ENCODE assay signal across 8 cellular contexts in genomic region chr16:28187595-28188004, GRCh38. TPM values are rescaled to one million over a fixed set of nuclear protein-coding genes. Genes with fewer than 3 reads are reported as not detected.
DNase-seq lines count a peak whose midpoint lies in the region; ATAC-seq and TF ChIP-seq lines count a peak whose summit lies in the region.

No MANE protein-coding gene starts in this region.

- no peaks in the 10 kb centered on the region for H3K27me3 Mint-ChIP-seq in CD4-positive, alpha-beta memory T cell
- H3K27me3 Mint-ChIP-seq in dendritic cell treated with granulocyte-macrophage colony-stimulating factor and Interleukin-4, amounts not matched to agents 40 ng/mL and 50 ng/mL, for 4 days = no peaks in the 10 kb centered on the region
- H3K27me3 Mint-ChIP-seq in progenitor cell of endocrine pancreas = no peaks in the 10 kb centered on the region

- peak overlapping the region; percentile 90 to 98 (median 93) for H3K27ac Mint-ChIP-seq in CD4-positive, alpha-beta memory T cell
- H3K27ac Mint-ChIP-seq in dendritic cell treated with granulocyte-macrophage colony-stimulating factor and Interleukin-4, amounts not matched to agents 40 ng/mL and 50 ng/mL, for 4 days = peak overlapping the region; percentile 93
- H3K27ac Mint-ChIP-seq in progenitor cell of endocrine pancreas = no peak overlapping the region

- peak in 3 of 5 donors; percentile 31 to 69 (median 42) for DNase-seq in CD4-positive, alpha-beta memory T cell
- DNase-seq in progenitor cell of endocrine pancreas (ENCODE audit: low spot score, unreplicated experiment) = no peak
- no peak for DNase-seq in Ammon's horn (ENCODE audit: low spot score)
- DNase-seq in UCSD-AML1 (lab: John Stamatoyannopoulos, UW; ENCODE audit: unreplicated experiment) = no peak

- intact Hi-C loops in CD4-positive, alpha-beta memory T cell (cut with micrococcal nuclease) = loop anchor here (1.0 kb wide), 1 partner anchor 46 kb away; no protein-coding TSS in a partner anchor
- intact Hi-C loops in dendritic cell treated with granulocyte-macrophage colony-stimulating factor and Interleukin-4, amounts not matched to agents 40 ng/mL and 50 ng/mL, for 4 days (cut with micrococcal nuclease) = no loop called here

- no peaks in the 10 kb centered on the region for H3K27me3 ChIP-seq in CD4-positive, alpha-beta memory T cell (ENCODE audit: insufficient read depth, low read length)

- peak overlapping the region; percentile 35 to 47 for H3K4me3 ChIP-seq in CD4-positive, alpha-beta memory T cell (ENCODE audit: low read length in 2 of 2)

- no peaks in the 10 kb centered on the region for H3K36me3 ChIP-seq in CD4-positive, alpha-beta memory T cell (ENCODE audit: insufficient read depth, low read length)

- peak overlapping the region; percentile 60 to 84 (median 79) for H3K4me3 Mint-ChIP-seq in CD4-positive, alpha-beta memory T cell
- H3K4me3 Mint-ChIP-seq in dendritic cell treated with granulocyte-macrophage colony-stimulating factor and Interleukin-4, amounts not matched to agents 40 ng/mL and 50 ng/mL, for 4 days = no peak overlapping the region
- no peak overlapping the region for H3K4me3 Mint-ChIP-seq in progenitor cell of endocrine pancreas (ENCODE audit: low read depth)

- H3K9me3 ChIP-seq in CD4-positive, alpha-beta memory T cell (ENCODE audit: control insufficient read depth in 1 of 2, low read length in 2 of 2) = no peaks in the 10 kb centered on the region

- H3K27ac ChIP-seq in CD4-positive, alpha-beta memory T cell (ENCODE audit: low read depth, low read length) = peak overlapping the region; percentile 50

- peaks cover 16 to 29% of the 10 kb centered on the region in 2 donors for H3K36me3 Mint-ChIP-seq in CD4-positive, alpha-beta memory T cell
- H3K36me3 Mint-ChIP-seq in dendritic cell treated with granulocyte-macrophage colony-stimulating factor and Interleukin-4, amounts not matched to agents 40 ng/mL and 50 ng/mL, for 4 days (ENCODE audit: low read depth) = peaks cover 38% of the 10 kb centered on the region
- peaks cover 5% of the 10 kb centered on the region for H3K36me3 Mint-ChIP-seq in progenitor cell of endocrine pancreas (ENCODE audit: insufficient read depth)

- TF ChIP-seq CTCF in progenitor cell of endocrine pancreas (IDR thresholded peaks at IDR 0.05; ENCODE audit: unreplicated experiment) = no peak

- ATAC-seq in GM21360 (IDR thresholded peaks at IDR 0.05; ENCODE audit: unreplicated experiment) = peak; percentile 43
- peak; percentile 34 for ATAC-seq in HG03565 (IDR thresholded peaks at IDR 0.05; ENCODE audit: unreplicated experiment)
- no peak for ATAC-seq in GM19455 (IDR thresholded peaks at IDR 0.05; ENCODE audit: unreplicated experiment)

- H3K4me1 ChIP-seq in CD4-positive, alpha-beta memory T cell (ENCODE audit: insufficient read depth, low read length) = peaks cover 97% of the 10 kb centered on the region

- peaks cover 75 to 97% (median 87%) of the 10 kb centered on the region in 4 donors for H3K4me1 Mint-ChIP-seq in CD4-positive, alpha-beta memory T cell
- peaks cover 76% of the 10 kb centered on the region for H3K4me1 Mint-ChIP-seq in dendritic cell treated with granulocyte-macrophage colony-stimulating factor and Interleukin-4, amounts not matched to agents 40 ng/mL and 50 ng/mL, for 4 days (ENCODE audit: low read depth)
- peaks cover 19% of the 10 kb centered on the region for H3K4me1 Mint-ChIP-seq in progenitor cell of endocrine pancreas (ENCODE audit: low read depth)

- POLR2A ChIA-PET in CD4-positive, alpha-beta memory T cell (lab: Charles Lee; ENCODE audit: partially characterized antibody) = interaction anchor here (0.6 to 12.7 kb wide), 10 partner anchors 9 to 51 kb away, joined by 3 to 229 read pairs (median 6); partner anchors contain the start of gene XPO6

- H3K9me3 Mint-ChIP-seq in CD4-positive, alpha-beta memory T cell = no peaks in the 10 kb centered on the region
- no peaks in the 10 kb centered on the region for H3K9me3 Mint-ChIP-seq in dendritic cell treated with granulocyte-macrophage colony-stimulating factor and Interleukin-4, amounts not matched to agents 40 ng/mL and 50 ng/mL, for 4 days
- H3K9me3 Mint-ChIP-seq in progenitor cell of endocrine pancreas (ENCODE audit: low read depth) = peaks cover 3% of the 10 kb centered on the region

- CTCF ChIA-PET in CD4-positive, alpha-beta memory T cell (lab: Charles Lee; ENCODE audit: partially characterized antibody) = interaction anchor here (1.5 to 4.5 kb wide), 5 partner anchors 10 to 45 kb away, joined by 3 to 31 read pairs (median 6); partner anchors contain the start of gene XPO6

RNA-seq across cellular contexts. Expression of gene XPO6, which starts 24.2 kb away (rescaled TPM):
- 100 to 1,000 TPM; 347 to 350 TPM for total RNA-seq in CD4-positive, alpha-beta memory T cell
- polyA plus RNA-seq in CD4-positive, alpha-beta memory T cell = 10 to 100 TPM; 35.7 to 90.7 TPM
- total RNA-seq in progenitor cell of endocrine pancreas = 82.9 and 87.5 TPM in 2 replicates

Comparison
In these comparisons a context has a peak if more than half of its experiments do, and no peak if none do; other contexts are left out.
1. DNase-seq: peak in CD4-positive, alpha-beta memory T cell (3 of 5); none in progenitor cell of endocrine pancreas (single experiment), Ammon's horn (single experiment) and UCSD-AML1 (single experiment).
2. H3K4me3 Mint-ChIP-seq: peak in CD4-positive, alpha-beta memory T cell (8 of 8); none in dendritic cell treated with granulocyte-macrophage colony-stimulating factor and Interleukin-4, amounts not matched to agents 40 ng/mL and 50 ng/mL, for 4 days (single experiment) and progenitor cell of endocrine pancreas (single experiment).